Comparison of ENCODE assay signal across 27 cellular contexts in the genomic region with DNA sequence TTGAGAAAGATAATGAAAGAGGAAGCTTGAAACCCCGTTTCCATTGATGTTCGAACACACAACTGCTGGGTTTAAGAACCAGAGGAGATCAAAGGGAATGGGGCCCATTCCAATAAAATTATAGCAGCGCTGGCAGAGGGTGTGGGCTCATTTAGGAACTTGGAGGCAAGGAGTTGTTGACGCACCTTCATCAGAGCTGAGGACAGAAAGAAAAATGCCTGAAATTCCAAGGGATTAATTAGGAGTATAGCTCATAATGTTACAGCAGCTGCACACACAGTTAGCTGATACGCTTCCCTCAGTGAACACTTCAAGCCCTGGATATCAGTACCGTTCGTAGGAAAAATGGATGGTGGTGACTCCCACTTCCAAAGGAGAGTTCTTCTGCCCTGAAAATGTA.
DNase-seq lines count a peak whose midpoint lies in the region; ATAC-seq and TF ChIP-seq lines count a peak whose summit lies in the region.
"Had no signal": no experiment of that assay in that cellular context is flagged by ENCODE, and none has a peak within 500 bp of the region (broad histone marks: within the 10 kb centered on the region; RNA-seq: fewer than 3 reads in every experiment).

No MANE protein-coding gene starts in this region.

- no peak overlapping the region for H3K27ac Mint-ChIP-seq in activated naive CD8-positive, alpha-beta T cell
- no peak overlapping the region for H3K27ac Mint-ChIP-seq in activated naive CD8-positive, alpha-beta T cell treated with anti-CD3 and anti-CD28 coated beads for 36 hours
- no peak overlapping the region for H3K27ac Mint-ChIP-seq in activated T-helper 17 cell treated with anti-CD3 and anti-CD28 coated beads, Interleukin-2, amount 50 U/mL, for 72 hours
- H3K27ac Mint-ChIP-seq in mesothelial cell of epicardium (peak overlapping the region; percentile 92), nephron progenitor cell (no peak overlapping the region)
- H3K27ac Mint-ChIP-seq: activated CD4-positive, alpha-beta T cell treated with anti-CD3 and anti-CD28 coated beads, Interleukin-2, amount 10 ng/mL, durations not matched to agents 24 days and 14 days; activated naive CD4-positive, alpha-beta T cell treated with anti-CD3 and anti-CD28 coated beads, Interleukin-2, amount 50 U/mL, for 24 hours; natural killer cell treated with Interleukin-12 subunit alpha and Interleukin-12 subunit beta and Interleukin-15 and Interleukin-18, amount 100 ng/mL, for 72 hours; T-helper 17 cell had no signal

- H3K27ac ChIP-seq in body of pancreas: no peak overlapping the region
- H3K27ac ChIP-seq: 22Rv1, epithelial cell of prostate, heart left ventricle, parathyroid adenoma, SK-N-MC, tibial nerve had no signal

- WGBS in body of pancreas, 2 donors: 67 to 77% methylated on average over 7 of the region's 7 CpGs

- no peaks in the 10 kb centered on the region for H3K9me3 Mint-ChIP-seq in activated naive CD8-positive, alpha-beta T cell (ENCODE audit: low read depth)
- H3K9me3 Mint-ChIP-seq in activated naive CD8-positive, alpha-beta T cell treated with anti-CD3 and anti-CD28 coated beads for 36 hours: peaks cover 17% of the 10 kb centered on the region
- H3K9me3 Mint-ChIP-seq in activated T-helper 17 cell treated with anti-CD3 and anti-CD28 coated beads, Interleukin-2, amount 50 U/mL, for 72 hours: no peaks in the 10 kb centered on the region
- H3K9me3 Mint-ChIP-seq in mesothelial cell of epicardium (peaks cover 12% of the 10 kb centered on the region), nephron progenitor cell (peaks cover 19% of the 10 kb centered on the region)
- H3K9me3 Mint-ChIP-seq: activated naive CD4-positive, alpha-beta T cell treated with anti-CD3 and anti-CD28 coated beads, Interleukin-2, amount 50 U/mL, for 24 hours had no signal

- no peak overlapping the region for H3K4me3 ChIP-seq in body of pancreas
- H3K4me3 ChIP-seq: heart left ventricle, SK-N-MC, tibial nerve had no signal

- no peaks in the 10 kb centered on the region for H3K9me3 ChIP-seq in body of pancreas

- ATAC-seq in activated T-helper 17 cell treated with anti-CD3 and anti-CD28 coated beads, Interleukin-2, amount 50 U/mL, for 72 hours (replicated peaks): no peak
- ATAC-seq in body of pancreas: no peak
- ATAC-seq in left ventricle myocardium superior: no peak
- ATAC-seq: activated T-cell treated with anti-CD3 and anti-CD28 coated beads, Interleukin-2, amount 50 U/mL, for 4 hours; heart left ventricle; left lobe of liver; natural killer cell treated with Interleukin-12 subunit alpha and Interleukin-12 subunit beta and Interleukin-15 and Interleukin-18, amount 100 ng/mL, for 72 hours; T-helper 17 cell had no signal

- no peak for DNase-seq in activated naive CD8-positive, alpha-beta T cell treated with anti-CD3 and anti-CD28 coated beads for 36 hours
- no peak for DNase-seq in mesothelial cell of epicardium (ENCODE audit: low spot score in 2 of 2, unreplicated experiment in 2 of 2)
- DNase-seq in body of pancreas: no peak
- no peak for DNase-seq in left ventricle myocardium superior
- DNase-seq in stimulated activated CD4-positive, alpha-beta T cell treated with anti-CD3 and anti-CD28 coated beads, Interleukin-1b, Interleukin-23, amount 100 ng/mL, for 48 hours: no peak
- no peak for DNase-seq in nephron progenitor cell
- DNase-seq: activated CD4-positive, alpha-beta T cell treated with anti-CD3 and anti-CD28 coated beads, Interleukin-2, amount 10 ng/mL, durations not matched to agents 24 days and 14 days; activated T-cell treated with anti-CD3 and anti-CD28 coated beads, Interleukin-2, amount 50 U/mL, for 4 hours; AML-193; cerebellar nuclear complex; foreskin fibroblast; H7; heart left ventricle; NCI-H1092 treated with DMSO at 0.1 percent for 48 hours; NCI-H1930; NCI-H526 treated with DMSO at 0.1 percent for 48 hours; T-helper 17 cell had no signal

- TF ChIP-seq CTCF in mesothelial cell of epicardium (IDR thresholded peaks at IDR 0.05; ENCODE audit: unreplicated experiment): no peak
- no peak for TF ChIP-seq CTCF in body of pancreas (IDR thresholded peaks at IDR 0.05)
- no peak for TF ChIP-seq CTCF in nephron progenitor cell (IDR thresholded peaks at IDR 0.05)

- intact Hi-C loops in body of pancreas (cut with DNase I) (no loop called here), left ventricle myocardium superior (cut with micrococcal nuclease) (no loop called here)

- peak overlapping the region; percentile 9 for H3K4me3 Mint-ChIP-seq in activated naive CD8-positive, alpha-beta T cell
- no peak overlapping the region for H3K4me3 Mint-ChIP-seq in activated naive CD8-positive, alpha-beta T cell treated with anti-CD3 and anti-CD28 coated beads for 36 hours
- H3K4me3 Mint-ChIP-seq in activated T-helper 17 cell treated with anti-CD3 and anti-CD28 coated beads, Interleukin-2, amount 50 U/mL, for 72 hours: peak overlapping the region; percentile 6
- no peak overlapping the region for H3K4me3 Mint-ChIP-seq in mesothelial cell of epicardium
- H3K4me3 Mint-ChIP-seq in nephron progenitor cell: no peak overlapping the region
- H3K4me3 Mint-ChIP-seq: activated CD4-positive, alpha-beta T cell treated with anti-CD3 and anti-CD28 coated beads, Interleukin-2, amount 10 ng/mL, durations not matched to agents 24 days and 14 days; natural killer cell treated with Interleukin-12 subunit alpha and Interleukin-12 subunit beta and Interleukin-15 and Interleukin-18, amount 100 ng/mL, for 72 hours had no signal

- TF ChIP-seq POLR2A in body of pancreas (IDR thresholded peaks at IDR 0.05): no peak

- H3K27me3 Mint-ChIP-seq in activated naive CD8-positive, alpha-beta T cell: peaks cover 8% of the 10 kb centered on the region
- peaks cover 38% of the 10 kb centered on the region for H3K27me3 Mint-ChIP-seq in activated naive CD8-positive, alpha-beta T cell treated with anti-CD3 and anti-CD28 coated beads for 36 hours
- H3K27me3 Mint-ChIP-seq in activated T-helper 17 cell treated with anti-CD3 and anti-CD28 coated beads, Interleukin-2, amount 50 U/mL, for 72 hours: peaks cover 15% of the 10 kb centered on the region
- H3K27me3 Mint-ChIP-seq in mesothelial cell of epicardium (ENCODE audit: low read depth) (no peaks in the 10 kb centered on the region), nephron progenitor cell (ENCODE audit: low read depth, poor library complexity) (peaks cover 2% of the 10 kb centered on the region)

- no peaks in the 10 kb centered on the region for H3K36me3 ChIP-seq in body of pancreas (replicated peaks in 1 of 2; ENCODE audit: insufficient read depth in 1 of 2, low read depth in 2 of 2)
- H3K36me3 ChIP-seq: heart left ventricle, tibial nerve had no signal

- H3K36me3 Mint-ChIP-seq in activated naive CD8-positive, alpha-beta T cell: no peaks in the 10 kb centered on the region
- peaks cover 3% of the 10 kb centered on the region for H3K36me3 Mint-ChIP-seq in activated naive CD8-positive, alpha-beta T cell treated with anti-CD3 and anti-CD28 coated beads for 36 hours
- H3K36me3 Mint-ChIP-seq in activated T-helper 17 cell treated with anti-CD3 and anti-CD28 coated beads, Interleukin-2, amount 50 U/mL, for 72 hours (ENCODE audit: low read depth): no peaks in the 10 kb centered on the region
- H3K36me3 Mint-ChIP-seq in mesothelial cell of epicardium (no peaks in the 10 kb centered on the region), nephron progenitor cell (ENCODE audit: low read depth) (peaks cover 4% of the 10 kb centered on the region)
- H3K36me3 Mint-ChIP-seq: activated naive CD4-positive, alpha-beta T cell treated with anti-CD3 and anti-CD28 coated beads, Interleukin-2, amount 50 U/mL, for 24 hours; natural killer cell treated with Interleukin-12 subunit alpha and Interleukin-12 subunit beta and Interleukin-15 and Interleukin-18, amount 100 ng/mL, for 72 hours had no signal

- no peaks in the 10 kb centered on the region for H3K27me3 ChIP-seq in body of pancreas

- peaks cover 36% of the 10 kb centered on the region for H3K4me1 Mint-ChIP-seq in activated naive CD8-positive, alpha-beta T cell (ENCODE audit: low read depth)
- peaks cover 21% of the 10 kb centered on the region for H3K4me1 Mint-ChIP-seq in activated naive CD8-positive, alpha-beta T cell treated with anti-CD3 and anti-CD28 coated beads for 36 hours
- H3K4me1 Mint-ChIP-seq in activated T-helper 17 cell treated with anti-CD3 and anti-CD28 coated beads, Interleukin-2, amount 50 U/mL, for 72 hours: peaks cover 8% of the 10 kb centered on the region
- H3K4me1 Mint-ChIP-seq in mesothelial cell of epicardium: peaks cover 40% of the 10 kb centered on the region
- peaks cover 39% of the 10 kb centered on the region for H3K4me1 Mint-ChIP-seq in nephron progenitor cell

- H3K4me1 ChIP-seq in body of pancreas: no peaks in the 10 kb centered on the region
- H3K4me1 ChIP-seq: parathyroid adenoma, tibial nerve had no signal

Comparison
In these comparisons a context has a peak if more than half of its experiments do, and no peak if none do; other contexts are left out.
1. H3K4me3 Mint-ChIP-seq: peak in activated naive CD8-positive, alpha-beta T cell (single experiment) and activated T-helper 17 cell treated with anti-CD3 and anti-CD28 coated beads, Interleukin-2, amount 50 U/mL, for 72 hours (single experiment); none in activated naive CD8-positive, alpha-beta T cell treated with anti-CD3 and anti-CD28 coated beads for 36 hours (single experiment), mesothelial cell of epicardium (single experiment) and nephron progenitor cell (single experiment).